Comparison of ENCODE assay signal across 12 cellular contexts in genomic region chr18:79067611-79068010, GRCh38. TPM values are rescaled to one million over a fixed set of nuclear protein-coding genes. Genes with fewer than 3 reads are reported as not detected.
DNase-seq lines count a peak whose midpoint lies in the region; ATAC-seq, FAIRE-seq and TF ChIP-seq lines count a peak whose summit lies in the region.
"Had no signal": no experiment of that assay in that cellular context is flagged by ENCODE, and none has a peak within 500 bp of the region (broad histone marks: within the 10 kb centered on the region; RNA-seq: fewer than 3 reads in every experiment).

No MANE protein-coding gene starts in this region.

- no peak for DNase-seq in Calu3
- no peak for DNase-seq in GM12878 (ENCODE audit: low read depth, low spot score)
- no peak for DNase-seq in nephron progenitor cell
- no peak for DNase-seq in DMS79 (lab: John Stamatoyannopoulos, UW)
- no peak for DNase-seq in ureter (ENCODE audit: low spot score)
- no peak for DNase-seq in upper lobe of left lung
- DNase-seq: NCI-H1436 treated with DMSO at 0.1 percent for 48 hours, NCI-H524 treated with DMSO at 0.1 percent for 48 hours had no signal

- H3K4me3 Mint-ChIP-seq in Calu3 (ENCODE audit: low read depth, unreplicated experiment): peak overlapping the region; percentile 21
- peak overlapping the region; percentile 46 for H3K4me3 Mint-ChIP-seq in nephron progenitor cell

- no peak overlapping the region; the same call in 1 of the 2 replicates for H2AFZ ChIP-seq in KMS-11 (ENCODE audit: low read depth)
- H2AFZ ChIP-seq in GM12878 (ENCODE audit: control insufficient read depth, low read depth, low read length): no peak overlapping the region

- no peaks in the 10 kb centered on the region for H4K20me1 ChIP-seq in KMS-11 (ENCODE audit: insufficient read depth)
- H4K20me1 ChIP-seq in GM12878 (ENCODE audit: control insufficient read depth, insufficient read depth): no peaks in the 10 kb centered on the region

- TF ChIP-seq POLR2A in GM12878 (IDR thresholded peaks at IDR 0.05; ENCODE audit: low read depth, low read length) (no peak), upper lobe of left lung (IDR thresholded peaks at IDR 0.05) (no peak)

- H3K4me1 Mint-ChIP-seq in Calu3 (ENCODE audit: low read depth, unreplicated experiment) (no peaks in the 10 kb centered on the region), nephron progenitor cell (peaks cover 13% of the 10 kb centered on the region)

- CTCF ChIA-PET in Calu3 (lab: Charles Lee): no interaction called here
- CTCF ChIA-PET in GM12878 (lab: Yijun Ruan, JAX): no interaction called here

- no peak overlapping the region for H3K9ac ChIP-seq in KMS-11
- no peak overlapping the region for H3K9ac ChIP-seq in GM12878 (ENCODE audit: control insufficient read depth, insufficient read depth, low read length)

- H3K27ac Mint-ChIP-seq in Calu3 (ENCODE audit: unreplicated experiment) (peak overlapping the region; percentile 81), nephron progenitor cell (no peak overlapping the region)

- in situ Hi-C loops in GM12878 (cut with MboI): no loop called here

- peaks cover 33% of the 10 kb centered on the region for H3K27me3 Mint-ChIP-seq in Calu3 (ENCODE audit: unreplicated experiment)
- peaks cover 20% of the 10 kb centered on the region for H3K27me3 Mint-ChIP-seq in nephron progenitor cell (ENCODE audit: low read depth, poor library complexity)

- TF ChIP-seq EP300 in GM12878 (IDR thresholded peaks at IDR 0.05; ENCODE audit: borderline replicate concordance in 1 of 2, control insufficient read depth in 1 of 2, low read depth in 2 of 2, low read length in 2 of 2) (no peak), upper lobe of left lung (IDR thresholded peaks at IDR 0.05) (no peak)

- SMC1A ChIA-PET in GM12878 (lab: Charles Lee; ENCODE audit: uncharacterized antibody, unreplicated experiment): interaction anchor here (0.6 to 1.5 kb wide), 2 partner anchors 89 to 301 kb away, joined by 3 to 4 read pairs; no protein-coding TSS in a partner anchor

- intact Hi-C loops in Calu3 (cut with micrococcal nuclease; ENCODE audit: unreplicated experiment): loop anchor here (2.0 kb wide), 1 partner anchor 179 kb away; no protein-coding TSS in a partner anchor
- intact Hi-C loops in GM12878 (cut with micrococcal nuclease; ENCODE audit: unreplicated experiment): loop anchor here (2.0 to 10.0 kb wide), 2 partner anchors 89 to 177 kb away; no protein-coding TSS in a partner anchor

- H3K4me2 ChIP-seq in KMS-11 (no peak overlapping the region; the same call in 1 of the 2 replicates), GM12878 (ENCODE audit: control insufficient read depth, insufficient read depth) (no peak overlapping the region)

- no peak for TF ChIP-seq RAD21 in GM12878 (IDR thresholded peaks at IDR 0.05; ENCODE audit: insufficient read depth, low read depth, low read length)

- peaks cover 22% of the 10 kb centered on the region for H3K9me3 Mint-ChIP-seq in Calu3 (ENCODE audit: low read depth, unreplicated experiment)
- H3K9me3 Mint-ChIP-seq in nephron progenitor cell: peaks cover 55% of the 10 kb centered on the region

- peak overlapping the region; percentile 93; the same call in 1 of the 2 replicates for H3K27ac ChIP-seq in KMS-11
- H3K27ac ChIP-seq in GM12878 (ENCODE audit: control insufficient read depth, insufficient read depth): no peak overlapping the region
- peak overlapping the region in 1 of 4 donors; percentile 88 for H3K27ac ChIP-seq in upper lobe of left lung
- H3K27ac ChIP-seq: C4-2B had no signal

- RAD21 ChIA-PET in GM12878 (lab: Charles Lee; ENCODE audit: unreplicated experiment): interaction anchor here (1.1 kb wide), 1 partner anchor 89 kb away, joined by 3 read pairs; no protein-coding TSS in a partner anchor

- BruUV-seq in Calu3 (replicated peaks; lab: Mats Ljungman, UMichigan): no TSS peak
- no TSS peak for BruUV-seq in GM12878 (replicated peaks; lab: Mats Ljungman, UMichigan)

- H3K36me3 ChIP-seq in KMS-11 (ENCODE audit: insufficient read depth): no peaks in the 10 kb centered on the region
- H3K36me3 ChIP-seq in GM12878 (ENCODE audit: control insufficient read depth in 2 of 2, insufficient read depth in 2 of 2, low read length in 1 of 2): no peaks in the 10 kb centered on the region
- no peaks in the 10 kb centered on the region for H3K36me3 ChIP-seq in upper lobe of left lung

- H3K27me3 ChIP-seq in KMS-11 (ENCODE audit: insufficient read depth, low read depth) (no peaks in the 10 kb centered on the region), GM12878 (replicated peaks in 1 of 2; ENCODE audit: control insufficient read depth in 2 of 2, insufficient read depth in 2 of 2, low read length in 1 of 2) (no peaks in the 10 kb centered on the region), upper lobe of left lung (no peaks in the 10 kb centered on the region)

- ATAC-seq in GM12878: no peak
- no peak for ATAC-seq in HG02938 (IDR thresholded peaks at IDR 0.05; ENCODE audit: unreplicated experiment)
- ATAC-seq in upper lobe of left lung (ENCODE audit: low FRiP score in 2 of 2): no peak
- ATAC-seq: Panc1 had no signal

- peaks cover 32% of the 10 kb centered on the region for H3K79me2 ChIP-seq in KMS-11 (ENCODE audit: insufficient read depth, low read depth)
- H3K79me2 ChIP-seq in GM12878 (ENCODE audit: control insufficient read depth, insufficient read depth, low read length): peaks cover 23% of the 10 kb centered on the region

- peaks cover 14% of the 10 kb centered on the region for H3K4me1 ChIP-seq in KMS-11 (ENCODE audit: low read depth, poor library complexity, severe bottlenecking)
- no peaks in the 10 kb centered on the region; the same call in 1 of the 2 replicates for H3K4me1 ChIP-seq in GM12878 (ENCODE audit: control insufficient read depth, insufficient read depth, low read length)
- H3K4me1 ChIP-seq in upper lobe of left lung: peaks cover 11 to 23% (median 14%) of the 10 kb centered on the region in 4 donors

- FAIRE-seq in GM12878 (lab: Jason Lieb, UNC): no peak

- 92% methylated on average over 4 of the region's 4 CpGs for WGBS in GM12878 (ENCODE audit: insufficient coverage, insufficient replicate concordance, low lambda C conversion rate, missing lambda C conversion rate)
- WGBS in upper lobe of left lung, 2 donors: 91 to 93% methylated on average over 4 of the region's 4 CpGs

- no peak for TF ChIP-seq CTCF in Calu3 (IDR thresholded peaks at IDR 0.05; ENCODE audit: unreplicated experiment)
- no peak for TF ChIP-seq CTCF in KMS-11 (conservative IDR thresholded peaks at IDR 0.05; ENCODE audit: low read depth, low read length)
- TF ChIP-seq CTCF in GM12878 (IDR thresholded peaks at IDR 0.05 in 2 of 3, conservative IDR thresholded peaks at IDR 0.05 in 1 of 3; ENCODE audit: control insufficient read depth in 2 of 3, extremely low read depth in 1 of 3, insufficient read depth in 1 of 3, low read depth in 3 of 3, low read length in 3 of 3): no peak
- no peak for TF ChIP-seq CTCF in nephron progenitor cell (IDR thresholded peaks at IDR 0.05)
- TF ChIP-seq CTCF in upper lobe of left lung (IDR thresholded peaks at IDR 0.05): no peak

- H3K4me3 ChIP-seq in KMS-11 (IDR thresholded peaks at IDR 0.05; ENCODE audit: insufficient read depth, low read depth, low read length): no peak overlapping the region
- no peak overlapping the region for H3K4me3 ChIP-seq in GM12878
- H3K4me3 ChIP-seq in upper lobe of left lung: no peak overlapping the region

- H3K36me3 Mint-ChIP-seq in Calu3 (ENCODE audit: insufficient read depth, unreplicated experiment) (peaks cover 29% of the 10 kb centered on the region), nephron progenitor cell (ENCODE audit: low read depth) (peaks cover 26% of the 10 kb centered on the region)

- POLR2A ChIA-PET in GM12878 (lab: Charles Lee): no interaction called here

- H3K9me3 ChIP-seq in GM12878 (replicated peaks; ENCODE audit: control insufficient read depth, insufficient read depth, low read length): no peaks in the 10 kb centered on the region; the same call in none of the 3 replicates
- H3K9me3 ChIP-seq in upper lobe of left lung: no peaks in the 10 kb centered on the region

TF ChIP-seq in GM12878, 131 proteins besides CTCF, POLR2A, EP300 and RAD21 (continues in another document):
- TF ChIP-seq E4F1 (IDR thresholded peaks at IDR 0.05; ENCODE audit: borderline replicate concordance, partially characterized antibody): no peak

RNA-seq across cellular contexts. Expression of gene ATP9B, which starts 1.6 kb away (rescaled TPM):
- total RNA-seq in Calu3 (2022): 24.6 and 25.6 TPM in 2 replicates
- 228 and 238 TPM in 2 replicates for total RNA-seq in GM12878 (2013; cell fraction: nucleolus; rRNA removed)
- total RNA-seq in GM12878 (2014; rRNA removed): 16.2 and 17.0 TPM in 2 replicates
- 14.9 and 17.7 TPM in 2 replicates for total RNA-seq in GM12878 (2014; rRNA removed; fragmentation: Illumina TruSeq; extraction: Trizol)
- 15.5 and 17.7 TPM in 2 replicates for total RNA-seq in GM12878 (2021)
- polyA plus RNA-seq in GM12878 (2011; ENCODE audit: low read depth): 6.6 TPM
- polyA plus RNA-seq in GM12878 (2011; rRNA removed): 18.8 and 20.7 TPM in 2 replicates
- polyA plus RNA-seq in GM12878 (2011; cell fraction: cytosol; rRNA removed): 16.4 and 20.4 TPM in 2 replicates
- polyA plus RNA-seq in GM12878 (2011; cell fraction: nucleus; rRNA removed): 44.6 and 54.6 TPM in 2 replicates
- 8.1 and 11.9 TPM in 2 replicates for polyA plus RNA-seq in GM12878 (2012)
- 10.6 and 11.1 TPM in 2 replicates for polyA plus RNA-seq in GM12878 (2014; fragmentation: Illumina TruSeq; extraction: Trizol)
- polyA plus RNA-seq in GM12878 (2014; fragmentation: Nextera tagmentation; extraction: Ambion mirVana): 1 to 10 TPM in 1 of 2 experiments, under 1 TPM in 1; 0.74 to 1.1 TPM
- polyA plus RNA-seq in GM12878 (2014; rRNA removed): 13.0 and 15.1 TPM in 2 replicates
- polyA plus RNA-seq in GM12878 (2016; fragmentation: Nextera tagmentation; extraction: Ambion mirVana): 10 to 100 TPM; 11.7 to 12.7 TPM
- polyA minus RNA-seq in GM12878 (2011; rRNA and poly(A)+ RNA removed): 67.8 and 90.8 TPM in 2 replicates
- 9.2 and 13.3 TPM in 2 replicates for polyA minus RNA-seq in GM12878 (2011; cell fraction: cytosol; rRNA and poly(A)+ RNA removed)
- 104 and 178 TPM in 2 replicates for polyA minus RNA-seq in GM12878 (2011; cell fraction: nucleus; rRNA and poly(A)+ RNA removed)
- 69.6 TPM for total RNA-seq in ureter
- 100 to 1,000 TPM in 1 of 6 donors, 10 to 100 TPM in 5; 29.8 to 124 (median 49.2) TPM for total RNA-seq in upper lobe of left lung
